In the genomic region with DNA sequence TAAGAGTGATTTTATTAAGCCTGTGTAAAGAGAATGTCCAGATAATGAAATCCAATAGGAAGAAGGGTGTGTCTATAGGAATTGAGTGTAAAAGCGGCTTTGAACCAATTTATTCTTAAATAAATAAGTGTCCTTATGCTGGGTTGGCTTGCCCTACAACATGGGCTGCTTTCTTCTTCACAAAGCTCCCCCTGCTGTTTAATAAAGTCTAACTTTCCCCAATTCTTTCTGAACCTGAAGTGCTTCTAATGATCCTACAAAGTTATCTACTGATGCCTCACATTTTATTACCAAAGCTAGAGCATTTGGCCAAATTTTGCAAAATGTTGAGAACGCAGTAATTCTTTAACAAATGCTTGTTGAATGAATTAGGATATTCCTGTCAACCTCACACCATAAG, we compare ENCODE assay signal across 8 cellular contexts. TPM values are rescaled to one million over a fixed set of nuclear protein-coding genes. Genes with fewer than 3 reads are reported as not detected.
DNase-seq lines count a peak whose midpoint lies in the region; ATAC-seq, FAIRE-seq and TF ChIP-seq lines count a peak whose summit lies in the region.

No MANE protein-coding gene starts in this region.

- H3K4me1 Mint-ChIP-seq in activated T-cell treated with anti-CD3 and anti-CD28 coated beads, Interleukin-2, amount 50 U/mL, for 4 hours (ENCODE audit: low read depth) = no peaks in the 10 kb centered on the region

- H3K27me3 Mint-ChIP-seq in activated T-cell treated with anti-CD3 and anti-CD28 coated beads, Interleukin-2, amount 50 U/mL, for 4 hours (ENCODE audit: low read depth) = no peaks in the 10 kb centered on the region

- H3K79me2 ChIP-seq in keratinocyte (ENCODE audit: control insufficient read depth, insufficient read depth, low read length) = no peaks in the 10 kb centered on the region

- no peaks in the 10 kb centered on the region for H4K20me1 ChIP-seq in keratinocyte (ENCODE audit: control insufficient read depth, extremely low read depth, insufficient read depth, low read length)

- no peak overlapping the region for H3K4me3 Mint-ChIP-seq in activated T-cell treated with anti-CD3 and anti-CD28 coated beads, Interleukin-2, amount 50 U/mL, for 4 hours

- FAIRE-seq in D721Med (lab: Jason Lieb, UNC) (no peak), keratinocyte (lab: Jason Lieb, UNC) (no peak)

- no peak for ATAC-seq in GM21825 (IDR thresholded peaks at IDR 0.05; ENCODE audit: unreplicated experiment)
- no peak for ATAC-seq in GM19328 (IDR thresholded peaks at IDR 0.05; ENCODE audit: unreplicated experiment)
- no peak for ATAC-seq in activated T-cell treated with anti-CD3 and anti-CD28 coated beads, Interleukin-2, amount 50 U/mL, for 4 hours

- no peaks in the 10 kb centered on the region for H3K9me1 ChIP-seq in keratinocyte (ENCODE audit: control insufficient read depth, extremely low read depth, insufficient read depth, low read length)

- H3K27ac ChIP-seq in keratinocyte (ENCODE audit: control insufficient read depth, insufficient read depth, low read length) = no peak overlapping the region

- H2AFZ ChIP-seq in keratinocyte (ENCODE audit: control insufficient read depth, low read length) = no peak overlapping the region

- no peaks in the 10 kb centered on the region for H3K27me3 ChIP-seq in keratinocyte (ENCODE audit: control insufficient read depth, extremely low read depth, insufficient read depth, low read length)

- H3K9me3 ChIP-seq in keratinocyte (ENCODE audit: control insufficient read depth, low read depth, low read length) = no peaks in the 10 kb centered on the region

- H3K4me3 ChIP-seq in astrocyte of the spinal cord (ENCODE audit: low read depth, low read length) (no peak overlapping the region), keratinocyte (ENCODE audit: control insufficient read depth in 2 of 3, extremely low read depth in 1 of 3, insufficient read depth in 2 of 3, low read depth in 1 of 3, low read length in 3 of 3) (no peak overlapping the region)

- dilution Hi-C loops in keratinocyte (cut with MboI; ENCODE audit: extremely low pct_ligation_motif_present, low sequenced_read_pairs) = no loop called here

- no peaks in the 10 kb centered on the region for H3K36me3 ChIP-seq in keratinocyte (ENCODE audit: control insufficient read depth in 2 of 2, extremely low read depth in 1 of 2, insufficient read depth in 2 of 2, low read length in 2 of 2)

- no peak for DNase-seq in D721Med (ENCODE audit: insufficient read length, low spot score)
- peak; percentile 19 for DNase-seq in KG1 (lab: John Stamatoyannopoulos, UW)
- DNase-seq in astrocyte of the spinal cord (ENCODE audit: low read depth, low spot score) = peak; percentile 60
- no peak for DNase-seq in keratinocyte (ENCODE audit: low read depth, low spot score)
- DNase-seq in activated CD4-positive, alpha-beta T cell treated with anti-CD3 and anti-CD28 coated beads, Interleukin-2, amount 50 U/mL, for 4 hours = no peak
- DNase-seq in activated T-cell treated with anti-CD3 and anti-CD28 coated beads, Interleukin-2, amount 50 U/mL, for 4 hours = no peak

- no peak overlapping the region for H3K4me2 ChIP-seq in keratinocyte (ENCODE audit: control insufficient read depth, extremely low read depth, insufficient read depth, low read depth, low read length)

- H3K4me1 ChIP-seq in keratinocyte (ENCODE audit: control insufficient read depth, extremely low read depth, insufficient read depth, low read length) = no peaks in the 10 kb centered on the region

- H3K9me3 Mint-ChIP-seq in activated T-cell treated with anti-CD3 and anti-CD28 coated beads, Interleukin-2, amount 50 U/mL, for 4 hours = no peaks in the 10 kb centered on the region

- no peak overlapping the region for H3K9ac ChIP-seq in keratinocyte (ENCODE audit: control insufficient read depth, extremely low read depth, insufficient read depth, low read length)

- no peaks in the 10 kb centered on the region for H3K36me3 Mint-ChIP-seq in activated T-cell treated with anti-CD3 and anti-CD28 coated beads, Interleukin-2, amount 50 U/mL, for 4 hours (ENCODE audit: insufficient read depth)

- in situ Hi-C loops in astrocyte of the spinal cord (cut with HindIII; ENCODE audit: low sequenced_read_pairs) = no loop called here

- TF ChIP-seq CTCF in D721Med (IDR thresholded peaks at IDR 0.05; ENCODE audit: insufficient read depth, missing control alignments) = peak; percentile 40
- TF ChIP-seq CTCF in astrocyte of the spinal cord (IDR thresholded peaks at IDR 0.05; ENCODE audit: low read depth, low read length) = peak; percentile 36
- TF ChIP-seq CTCF in keratinocyte (optimal IDR thresholded peaks at IDR 0.05 in 1 of 3, IDR thresholded peaks at IDR 0.05 in 1 of 3, conservative IDR thresholded peaks at IDR 0.05 in 1 of 3; ENCODE audit: extremely low read depth in 1 of 3, insufficient read depth in 2 of 3, low read length in 3 of 3) = peak; percentile 7 to 32 (median 27)

RNA-seq across cellular contexts. Expression of a gene that starts 36.3 kb away (rescaled TPM):
- polyA plus RNA-seq in keratinocyte = 8.1 to 9.1 TPM (median 8.6 TPM) in 3 replicates
- polyA plus RNA-seq in keratinocyte (2011; ENCODE audit: low read depth) = 2.9 TPM
- 7.4 and 15.7 TPM in 2 replicates for polyA plus RNA-seq in keratinocyte (2011; cell fraction: cytosol; rRNA removed)
- polyA plus RNA-seq in keratinocyte (2011; cell fraction: nucleus; rRNA removed) = 14.0 and 15.6 TPM in 2 replicates
- 6.1 and 7.3 TPM in 2 replicates for polyA plus RNA-seq in keratinocyte (2012; ENCODE audit: low replicate concordance)
- polyA minus RNA-seq in keratinocyte = 3.3 to 5.0 TPM (median 4.6 TPM) in 3 replicates
- polyA minus RNA-seq in keratinocyte (2011; cell fraction: cytosol; rRNA and poly(A)+ RNA removed) = 7.3 TPM
- polyA minus RNA-seq in keratinocyte (2011; cell fraction: nucleus; rRNA and poly(A)+ RNA removed) = 3.5 and 5.4 TPM in 2 replicates
- total RNA-seq in activated T-cell treated with anti-CD3 and anti-CD28 coated beads, Interleukin-2, amount 50 U/mL, for 4 hours = 1 to 10 TPM; 6.5 to 7.8 (median 7.1) TPM

RNA-seq across cellular contexts. Expression of a gene that starts 50.7 kb away (rescaled TPM):
- 7.2 to 8.9 TPM (median 7.4 TPM) in 3 replicates for polyA plus RNA-seq in keratinocyte
- polyA plus RNA-seq in keratinocyte (2011; ENCODE audit: low read depth) = 3.1 TPM
- polyA plus RNA-seq in keratinocyte (2011; cell fraction: cytosol; rRNA removed) = 5.1 and 6.3 TPM in 2 replicates
- polyA plus RNA-seq in keratinocyte (2011; cell fraction: nucleus; rRNA removed) = 16.2 and 16.8 TPM in 2 replicates
- polyA plus RNA-seq in keratinocyte (2012; ENCODE audit: low replicate concordance) = 5.5 and 7.4 TPM in 2 replicates
- polyA minus RNA-seq in keratinocyte = 13.6 to 16.3 TPM (median 15.7 TPM) in 3 replicates
- 11.1 TPM for polyA minus RNA-seq in keratinocyte (2011; cell fraction: cytosol; rRNA and poly(A)+ RNA removed)
- 18.8 and 27.3 TPM in 2 replicates for polyA minus RNA-seq in keratinocyte (2011; cell fraction: nucleus; rRNA and poly(A)+ RNA removed)
- 10 to 100 TPM; 25.5 to 39.0 (median 38.1) TPM for total RNA-seq in activated T-cell treated with anti-CD3 and anti-CD28 coated beads, Interleukin-2, amount 50 U/mL, for 4 hours

Comparison
In these comparisons a context has a peak if more than half of its experiments do, and no peak if none do; other contexts are left out.
1. DNase-seq: peak in KG1 (single experiment) and astrocyte of the spinal cord (single experiment); none in D721Med (single experiment), keratinocyte (single experiment), activated CD4-positive, alpha-beta T cell treated with anti-CD3 and anti-CD28 coated beads, Interleukin-2, amount 50 U/mL, for 4 hours (0 of 2) and activated T-cell treated with anti-CD3 and anti-CD28 coated beads, Interleukin-2, amount 50 U/mL, for 4 hours (single experiment).
2. Peak in every context shown above with its lines, with median percentiles within 50 percentile points of each other: CTCF ChIP-seq.